In the genomic region with DNA sequence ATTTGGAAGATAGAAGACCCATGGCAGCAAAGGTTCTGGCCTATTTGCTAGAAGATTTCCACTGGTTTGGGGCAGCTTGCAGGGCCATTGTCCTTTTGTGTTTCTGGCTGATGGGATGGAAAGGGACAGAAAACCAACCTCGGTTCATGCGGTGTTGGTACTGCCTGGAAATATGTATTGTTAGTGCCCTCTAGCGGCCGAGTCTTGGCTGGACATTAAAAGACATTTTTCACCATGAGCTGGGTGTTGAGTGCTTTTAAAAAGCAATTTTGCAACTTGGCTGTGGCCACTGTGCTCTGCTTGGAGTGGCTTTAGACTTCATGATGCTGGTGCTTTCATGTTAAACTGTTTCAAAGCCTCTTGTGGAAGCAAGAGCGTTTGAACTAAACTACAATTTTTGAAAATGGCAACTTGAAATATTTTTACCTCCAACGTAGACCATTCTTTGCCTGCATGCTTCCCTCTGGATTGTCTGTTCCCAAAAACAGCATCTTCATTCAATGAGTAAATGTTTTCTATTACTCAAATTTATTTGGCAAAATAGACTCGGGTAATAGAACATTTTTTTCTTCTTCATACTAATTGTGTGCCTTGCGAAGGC, we compare ENCODE assay signal across 8 cellular contexts.
DNase-seq lines count a peak whose midpoint lies in the region; ATAC-seq and TF ChIP-seq lines count a peak whose summit lies in the region.

No MANE protein-coding gene starts in this region.

- DNase-seq in GM04503 (ENCODE audit: low read depth): peak; percentile 20
- peak; percentile 59 for DNase-seq in RWPE1 (ENCODE audit: low spot score)
- DNase-seq in activated T-helper 1 cell treated with anti-CD3 and anti-CD28 coated beads, Interleukin-2, amount 50 U/mL, for 16 hours (ENCODE audit: low read depth in 1 of 2, low spot score in 1 of 2): peak; percentile 2 to 31
- DNase-seq in foreskin fibroblast: peak; percentile 77 to 93
- DNase-seq in omental fat pad (ENCODE audit: low spot score): peak; percentile 84
- peak; percentile 74 to 80 for DNase-seq in thyroid gland

- no peak overlapping the region for H3K4me3 ChIP-seq in KMS-11 (IDR thresholded peaks at IDR 0.05; ENCODE audit: insufficient read depth, low read depth, low read length)
- no peak overlapping the region for H3K4me3 ChIP-seq in foreskin fibroblast (ENCODE audit: low read depth in 1 of 2, low read length in 2 of 2)
- H3K4me3 ChIP-seq in thyroid gland (replicated peaks in 1 of 3): no peak overlapping the region

- no peak for TF ChIP-seq POLR2A in thyroid gland (IDR thresholded peaks at IDR 0.05)

- no peak overlapping the region; the same call in 1 of the 2 replicates for H2AFZ ChIP-seq in KMS-11 (ENCODE audit: low read depth)

- H3K36me3 ChIP-seq in KMS-11 (ENCODE audit: insufficient read depth): no peaks in the 10 kb centered on the region
- no peaks in the 10 kb centered on the region for H3K36me3 ChIP-seq in thyroid gland

- H3K79me2 ChIP-seq in KMS-11 (ENCODE audit: insufficient read depth, low read depth): no peaks in the 10 kb centered on the region

- H3K4me1 ChIP-seq in KMS-11 (ENCODE audit: low read depth, poor library complexity, severe bottlenecking): no peaks in the 10 kb centered on the region
- H3K4me1 ChIP-seq in thyroid gland: no peaks in the 10 kb centered on the region

- POLR2A ChIA-PET in RWPE1 (lab: Yijun Ruan, JAX; ENCODE audit: low non-redundant PET): no interaction called here

- TF ChIP-seq CTCF in KMS-11 (conservative IDR thresholded peaks at IDR 0.05; ENCODE audit: low read depth, low read length) (peak; percentile 74), RWPE1 (conservative IDR thresholded peaks at IDR 0.05; ENCODE audit: low read depth) (peak; percentile 77), foreskin fibroblast (IDR thresholded peaks at IDR 0.05; ENCODE audit: low read depth, low read length) (peak; percentile 69), omental fat pad (IDR thresholded peaks at IDR 0.05) (peak in 2 of 3 donors; percentile 21 to 32), thyroid gland (IDR thresholded peaks at IDR 0.05) (peak; percentile 62 to 79 (median 71))

- H3K27me3 ChIP-seq in KMS-11 (ENCODE audit: insufficient read depth, low read depth): no peaks in the 10 kb centered on the region
- no peaks in the 10 kb centered on the region for H3K27me3 ChIP-seq in thyroid gland

- H3K9me3 ChIP-seq in thyroid gland: no peaks in the 10 kb centered on the region

- intact Hi-C loops in thyroid gland (cut with DNase I): loop anchor here (5.0 kb wide), 2 partner anchors 341 to 526 kb away; no protein-coding TSS in a partner anchor

- no peak overlapping the region for H3K4me2 ChIP-seq in KMS-11

- H3K9ac ChIP-seq in KMS-11: no peak overlapping the region

- CTCF ChIA-PET in RWPE1 (lab: Yijun Ruan, JAX): interaction anchor here (0.5 to 2.7 kb wide), 8 partner anchors 10 to 1083 kb away, joined by 3 to 21 read pairs (median 3); no protein-coding TSS in a partner anchor

- 33 to 34% methylated on average over 8 of the region's 8 CpGs for WGBS in thyroid gland, 2 donors

- H4K20me1 ChIP-seq in KMS-11 (ENCODE audit: insufficient read depth): no peaks in the 10 kb centered on the region

- ATAC-seq in omental fat pad (ENCODE audit: low FRiP score) (no peak), GM18873 (IDR thresholded peaks at IDR 0.05; ENCODE audit: low FRiP score, unreplicated experiment) (no peak)

- no peak overlapping the region for H3K27ac ChIP-seq in KMS-11
- no peak overlapping the region for H3K27ac ChIP-seq in RWPE1
- no peak overlapping the region for H3K27ac ChIP-seq in thyroid gland

Comparison
In these comparisons a context has a peak if more than half of its experiments do, and no peak if none do; other contexts are left out.
1. DNase-seq: peak in every context shown above with its lines; median percentile 85 in foreskin fibroblast; 84 in omental fat pad; 77 in thyroid gland; 59 in RWPE1; 20 in GM04503; 16 in activated T-helper 1 cell treated with anti-CD3 and anti-CD28 coated beads, Interleukin-2, amount 50 U/mL, for 16 hours.
2. CTCF ChIP-seq: peak in every context shown above with its lines; median percentile 77 in RWPE1; 74 in KMS-11; 71 in thyroid gland; 69 in foreskin fibroblast; 26 in omental fat pad.